Comparison of ENCODE assay signal across 8 cellular contexts in the genomic region with DNA sequence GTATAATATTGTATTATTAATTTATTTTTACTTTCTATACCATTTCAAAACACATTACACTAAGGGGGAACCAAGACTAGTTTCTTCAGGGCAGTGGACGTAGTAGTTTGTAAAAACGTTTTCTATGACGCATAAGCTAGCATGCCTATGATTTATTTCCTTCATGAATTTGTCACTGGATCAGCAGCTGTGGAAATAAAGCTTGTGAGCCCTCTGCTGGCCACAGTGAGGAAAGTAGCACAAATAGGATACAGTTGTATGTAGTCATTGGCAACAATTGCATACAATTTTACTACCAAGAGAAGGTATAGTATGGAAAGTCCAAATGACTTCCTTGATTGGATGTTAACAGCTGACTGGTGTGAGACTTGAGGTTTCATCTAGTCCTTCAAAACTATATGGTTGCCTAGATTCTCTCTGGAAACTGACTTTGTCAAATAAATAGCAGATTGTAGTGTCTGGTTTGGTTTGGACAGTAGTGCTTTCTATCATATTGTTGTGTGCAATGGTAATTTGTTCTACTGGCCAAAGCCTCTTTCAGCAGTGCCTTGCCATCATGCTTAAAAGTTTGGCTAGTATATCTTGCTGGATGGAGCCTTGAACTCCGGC. TPM values are rescaled to one million over a fixed set of nuclear protein-coding genes. Genes with fewer than 3 reads are reported as not detected.
DNase-seq lines count a peak whose midpoint lies in the region; ATAC-seq and TF ChIP-seq lines count a peak whose summit lies in the region.

No MANE protein-coding gene starts in this region.

- peaks cover 70% of the 10 kb centered on the region for H3K36me3 Mint-ChIP-seq in activated T-cell treated with anti-CD3 and anti-CD28 coated beads, Interleukin-2, amount 50 U/mL, for 24 hours (ENCODE audit: low read depth)
- peaks cover 3% of the 10 kb centered on the region for H3K36me3 Mint-ChIP-seq in neural crest cell (ENCODE audit: low read depth)

- H3K4me3 ChIP-seq in DND-41 (ENCODE audit: low read depth in 1 of 2, low read length in 2 of 2), result no peak overlapping the region
- no peak overlapping the region for H3K4me3 ChIP-seq in OCI-LY3 (ENCODE audit: low read length)
- H3K4me3 ChIP-seq in thyroid gland (replicated peaks in 1 of 3), result no peak overlapping the region

- no peaks in the 10 kb centered on the region for H3K9me3 Mint-ChIP-seq in activated T-cell treated with anti-CD3 and anti-CD28 coated beads, Interleukin-2, amount 50 U/mL, for 24 hours
- no peaks in the 10 kb centered on the region for H3K9me3 Mint-ChIP-seq in neural crest cell

- ATAC-seq in DND-41 (ENCODE audit: insufficient read depth, low read depth) (peak; percentile 87), GM21737 (IDR thresholded peaks at IDR 0.05; ENCODE audit: unreplicated experiment) (no peak)

- no peak overlapping the region for H3K4me3 Mint-ChIP-seq in activated T-cell treated with anti-CD3 and anti-CD28 coated beads, Interleukin-2, amount 50 U/mL, for 24 hours
- no peak overlapping the region for H3K4me3 Mint-ChIP-seq in neural crest cell

- H3K9ac ChIP-seq in DND-41 (ENCODE audit: low read depth, low read length) (no peak overlapping the region), OCI-LY3 (ENCODE audit: low read length) (no peak overlapping the region)

- TF ChIP-seq EP300 in Ishikawa (IDR thresholded peaks at IDR 0.05; ENCODE audit: borderline replicate concordance), result no peak

- H3K9me3 ChIP-seq in DND-41 (ENCODE audit: insufficient read depth, low read length, severe bottlenecking), result no peaks in the 10 kb centered on the region
- no peaks in the 10 kb centered on the region for H3K9me3 ChIP-seq in OCI-LY3 (ENCODE audit: insufficient read depth, low read length)
- H3K9me3 ChIP-seq in thyroid gland, result no peaks in the 10 kb centered on the region

- peaks cover 1% of the 10 kb centered on the region for H3K4me1 Mint-ChIP-seq in activated T-cell treated with anti-CD3 and anti-CD28 coated beads, Interleukin-2, amount 50 U/mL, for 24 hours (ENCODE audit: low read depth)
- H3K4me1 Mint-ChIP-seq in neural crest cell, result no peaks in the 10 kb centered on the region

- no peaks in the 10 kb centered on the region for H3K27me3 ChIP-seq in DND-41 (ENCODE audit: insufficient read depth, low read length, poor library complexity)
- H3K27me3 ChIP-seq in OCI-LY3 (ENCODE audit: low read depth, low read length), result no peaks in the 10 kb centered on the region
- H3K27me3 ChIP-seq in thyroid gland, result no peaks in the 10 kb centered on the region

- H3K36me3 ChIP-seq in DND-41 (ENCODE audit: insufficient read depth, low read length) (peaks cover 61% of the 10 kb centered on the region), OCI-LY3 (replicated peaks; ENCODE audit: low read depth, low read length) (peaks cover 22% of the 10 kb centered on the region), thyroid gland (peaks cover 6 to 9% of the 10 kb centered on the region in 2 donors)

- TF ChIP-seq RAD21 in Ishikawa (IDR thresholded peaks at IDR 0.05; ENCODE audit: low read depth), result peak; percentile 79

- 31 to 33% methylated on average over 4 of the region's 4 CpGs for WGBS in thyroid gland, 2 donors

- peak; percentile 63 for DNase-seq in DND-41
- DNase-seq in activated T-cell treated with anti-CD3 and anti-CD28 coated beads, Interleukin-2, amount 50 U/mL, for 24 hours, result peak; percentile 51
- DNase-seq in fibroblast of gingiva (ENCODE audit: low read depth), result peak; percentile 85
- DNase-seq in neural crest cell (ENCODE audit: low read depth, low spot score), result peak; percentile 45
- peak; percentile 56 to 71 for DNase-seq in thyroid gland

- no peak overlapping the region for H3K27ac Mint-ChIP-seq in activated T-cell treated with anti-CD3 and anti-CD28 coated beads, Interleukin-2, amount 50 U/mL, for 24 hours
- H3K27ac Mint-ChIP-seq in neural crest cell (ENCODE audit: unreplicated experiment), result no peak overlapping the region

- no peaks in the 10 kb centered on the region for H3K27me3 Mint-ChIP-seq in activated T-cell treated with anti-CD3 and anti-CD28 coated beads, Interleukin-2, amount 50 U/mL, for 24 hours
- H3K27me3 Mint-ChIP-seq in neural crest cell (ENCODE audit: low read depth), result no peaks in the 10 kb centered on the region

- no peak overlapping the region for H2AFZ ChIP-seq in DND-41 (ENCODE audit: low read depth, low read length)
- H2AFZ ChIP-seq in OCI-LY3 (ENCODE audit: low read depth, low read length), result no peak overlapping the region

- no peaks in the 10 kb centered on the region for H3K4me1 ChIP-seq in DND-41 (ENCODE audit: insufficient read depth, low read length)
- no peaks in the 10 kb centered on the region for H3K4me1 ChIP-seq in OCI-LY3 (ENCODE audit: low read length)
- H3K4me1 ChIP-seq in thyroid gland, result no peaks in the 10 kb centered on the region

- no peak for TF ChIP-seq POLR2A in thyroid gland (IDR thresholded peaks at IDR 0.05)

- intact Hi-C loops in thyroid gland (cut with DNase I), result loop anchor here (5.0 kb wide), 1 partner anchor 218 kb away; no protein-coding TSS in a partner anchor

- TF ChIP-seq CTCF in DND-41 (IDR thresholded peaks at IDR 0.05; ENCODE audit: borderline replicate concordance, extremely low read depth, low read length, poor library complexity, severe bottlenecking), result peak; percentile 86
- TF ChIP-seq CTCF in OCI-LY3 (IDR thresholded peaks at IDR 0.05; ENCODE audit: low read depth, low read length), result peak; percentile 86
- peak; percentile 92 for TF ChIP-seq CTCF in neural crest cell (conservative IDR thresholded peaks at IDR 0.05)
- peak; percentile 23 to 86 (median 74) for TF ChIP-seq CTCF in thyroid gland (IDR thresholded peaks at IDR 0.05)

- H4K20me1 ChIP-seq in DND-41 (ENCODE audit: insufficient read depth, low read length) (no peaks in the 10 kb centered on the region), OCI-LY3 (ENCODE audit: insufficient read depth, low read length) (no peaks in the 10 kb centered on the region)

- H3K4me2 ChIP-seq in DND-41 (ENCODE audit: insufficient read depth, low read length) (no peak overlapping the region), OCI-LY3 (ENCODE audit: low read length) (no peak overlapping the region)

- H3K79me2 ChIP-seq in DND-41 (ENCODE audit: insufficient read depth, low read length) (no peaks in the 10 kb centered on the region), OCI-LY3 (ENCODE audit: low read length) (no peaks in the 10 kb centered on the region)

- H3K27ac ChIP-seq in DND-41 (ENCODE audit: low read length), result no peak overlapping the region
- no peak overlapping the region for H3K27ac ChIP-seq in OCI-LY3 (ENCODE audit: low read length)
- no peak overlapping the region for H3K27ac ChIP-seq in thyroid gland

TF ChIP-seq in Ishikawa, 13 proteins besides CTCF, POLR2A, EP300 and RAD21:
- TF ChIP-seq CREB1 (IDR thresholded peaks at IDR 0.05; ENCODE audit: low read depth), result peak; percentile 44; the same call in 1 of the 2 replicates
- no peak for TF ChIP-seq TAF1 (IDR thresholded peaks at IDR 0.05; ENCODE audit: low read depth)

RNA-seq across cellular contexts. Expression of a gene that starts 24.3 kb away (rescaled TPM):
- total RNA-seq in neural crest cell (0.14 TPM in 1 of 2 replicates, not detected in the other), thyroid gland (1 to 10 TPM in 3 of 4 donors, under 1 TPM in 1; 0.40 to 7.6 (median 2.7) TPM)
